9 cellular contexts compared by ENCODE assay signal in genomic region chr6:143842468-143842901, GRCh38. TPM values are rescaled to one million over a fixed set of nuclear protein-coding genes. Genes with fewer than 3 reads are reported as not detected.
DNase-seq lines count a peak whose midpoint lies in the region; ATAC-seq, FAIRE-seq and TF ChIP-seq lines count a peak whose summit lies in the region.
"Had no signal": no experiment of that assay in that cellular context is flagged by ENCODE, and none has a peak within 500 bp of the region (broad histone marks: within the 10 kb centered on the region; RNA-seq: fewer than 3 reads in every experiment).

No MANE protein-coding gene starts in this region.

- dilution Hi-C loops in keratinocyte (cut with MboI; ENCODE audit: extremely low pct_ligation_motif_present, low sequenced_read_pairs), result no loop called here

- peaks cover 37% of the 10 kb centered on the region for H3K79me2 ChIP-seq in keratinocyte (ENCODE audit: control insufficient read depth, insufficient read depth, low read length)

- TF ChIP-seq CTCF in Calu3 (IDR thresholded peaks at IDR 0.05; ENCODE audit: unreplicated experiment), result no peak
- no peak for TF ChIP-seq CTCF in astrocyte of the cerebellum (IDR thresholded peaks at IDR 0.05; ENCODE audit: low read depth, low read length, missing control alignments)
- no peak for TF ChIP-seq CTCF in keratinocyte (optimal IDR thresholded peaks at IDR 0.05 in 1 of 3, IDR thresholded peaks at IDR 0.05 in 1 of 3, conservative IDR thresholded peaks at IDR 0.05 in 1 of 3; ENCODE audit: extremely low read depth in 1 of 3, insufficient read depth in 2 of 3, low read length in 3 of 3)

- intact Hi-C loops in Calu3 (cut with micrococcal nuclease; ENCODE audit: unreplicated experiment), result loop anchor here (10.0 kb wide), 1 partner anchor 268 kb away; no protein-coding TSS in a partner anchor

- DNase-seq in Calu3 (no peak), astrocyte of the cerebellum (ENCODE audit: low read depth) (no peak), keratinocyte (ENCODE audit: low read depth, low spot score) (no peak), NCI-H1417 treated with DMSO at 0.1 percent for 48 hours (lab: John Stamatoyannopoulos, UW) (no peak), occipital lobe (lab: John Stamatoyannopoulos, UW) (no peak)
- DNase-seq in stimulated activated naive CD8-positive, alpha-beta T cell treated with anti-CD3 and anti-CD28 coated beads, Interleukin-15, Interleukin-2, amounts not matched to agents 100 U/mL and 50 U/mL, for 24 hours, result no peak
- DNase-seq in stimulated activated CD4-positive, alpha-beta T cell treated with anti-CD3 and anti-CD28 coated beads, Interleukin-4, amount 100 ng/mL, for 4 hours, result no peak

- no peaks in the 10 kb centered on the region for H3K27me3 Mint-ChIP-seq in Calu3 (ENCODE audit: unreplicated experiment)

- H3K36me3 ChIP-seq in keratinocyte (ENCODE audit: control insufficient read depth in 2 of 2, extremely low read depth in 1 of 2, insufficient read depth in 2 of 2, low read length in 2 of 2), result peaks cover under 1 to 15% of the 10 kb centered on the region in 2 experiments

- ATAC-seq in HG03439 (IDR thresholded peaks at IDR 0.05; ENCODE audit: unreplicated experiment), result peak; percentile 11
- ATAC-seq in stimulated activated naive CD8-positive, alpha-beta T cell treated with anti-CD3 and anti-CD28 coated beads, Interleukin-15, Interleukin-2, amounts not matched to agents 100 U/mL and 50 U/mL, for 24 hours, result peak; percentile 81

- no peaks in the 10 kb centered on the region for H3K9me3 ChIP-seq in keratinocyte (ENCODE audit: control insufficient read depth, low read depth, low read length)

- peak overlapping the region; percentile 97 for H3K9ac ChIP-seq in keratinocyte (ENCODE audit: control insufficient read depth, extremely low read depth, insufficient read depth, low read length)

- peak overlapping the region; percentile 99 for H2AFZ ChIP-seq in keratinocyte (ENCODE audit: control insufficient read depth, low read length)

- no peaks in the 10 kb centered on the region for H3K4me1 Mint-ChIP-seq in Calu3 (ENCODE audit: low read depth, unreplicated experiment)

- H3K4me3 Mint-ChIP-seq in Calu3 (ENCODE audit: low read depth, unreplicated experiment), result peak overlapping the region; percentile 82

- CTCF ChIA-PET in Calu3 (lab: Charles Lee), result interaction anchor here (1.8 kb wide), 1 partner anchor 267 kb away, joined by 8 read pairs; no protein-coding TSS in a partner anchor

- peak overlapping the region; percentile 96 for H3K4me2 ChIP-seq in keratinocyte (ENCODE audit: control insufficient read depth, extremely low read depth, insufficient read depth, low read depth, low read length)

- no peaks in the 10 kb centered on the region for H3K27me3 ChIP-seq in keratinocyte (ENCODE audit: control insufficient read depth, extremely low read depth, insufficient read depth, low read length)

- in situ Hi-C loops in astrocyte of the cerebellum (cut with HindIII; ENCODE audit: low sequenced_read_pairs), result no loop called here

- no peaks in the 10 kb centered on the region for H3K9me1 ChIP-seq in keratinocyte (ENCODE audit: control insufficient read depth, extremely low read depth, insufficient read depth, low read length)

- peak overlapping the region; percentile 96 for H3K27ac ChIP-seq in keratinocyte (ENCODE audit: control insufficient read depth, insufficient read depth, low read length)

- H3K9me3 Mint-ChIP-seq in Calu3 (ENCODE audit: low read depth, unreplicated experiment), result no peaks in the 10 kb centered on the region

- FAIRE-seq in keratinocyte (lab: Jason Lieb, UNC), result no peak

- BruUV-seq in Calu3 (replicated peaks; lab: Mats Ljungman, UMichigan), result TSS peak; percentile 98

- H3K4me3 ChIP-seq in astrocyte of the cerebellum (ENCODE audit: low read depth, low read length) (peak overlapping the region; percentile 85), keratinocyte (ENCODE audit: control insufficient read depth in 2 of 3, extremely low read depth in 1 of 3, insufficient read depth in 2 of 3, low read depth in 1 of 3, low read length in 3 of 3) (peak overlapping the region; percentile 70 to 98 (median 90))

- H4K20me1 ChIP-seq in keratinocyte (ENCODE audit: control insufficient read depth, extremely low read depth, insufficient read depth, low read length), result no peaks in the 10 kb centered on the region

- peaks cover 20% of the 10 kb centered on the region for H3K36me3 Mint-ChIP-seq in Calu3 (ENCODE audit: insufficient read depth, unreplicated experiment)

- H3K4me1 ChIP-seq in keratinocyte (ENCODE audit: control insufficient read depth, extremely low read depth, insufficient read depth, low read length), result peaks cover 7% of the 10 kb centered on the region

- H3K27ac Mint-ChIP-seq in Calu3 (ENCODE audit: unreplicated experiment), result peak overlapping the region; percentile 66

RNA-seq across cellular contexts. Expression of gene LTV1, which starts 0.7 kb away (rescaled TPM):
- total RNA-seq in Calu3 (2022), result 21.7 and 21.8 TPM in 2 replicates
- 14.9 to 35.2 TPM (median 25.5 TPM) in 3 replicates for polyA plus RNA-seq in keratinocyte
- polyA plus RNA-seq in keratinocyte (2011; ENCODE audit: low read depth), result 66.7 TPM
- 19.6 and 27.7 TPM in 2 replicates for polyA plus RNA-seq in keratinocyte (2011; cell fraction: cytosol; rRNA removed)
- 22.7 and 39.1 TPM in 2 replicates for polyA plus RNA-seq in keratinocyte (2011; cell fraction: nucleus; rRNA removed)
- polyA plus RNA-seq in keratinocyte (2012; ENCODE audit: low replicate concordance), result 25.2 and 33.7 TPM in 2 replicates
- polyA minus RNA-seq in keratinocyte, result 1.2 to 11.5 TPM (median 2.4 TPM) in 3 replicates
- 10.6 TPM for polyA minus RNA-seq in keratinocyte (2011; cell fraction: cytosol; rRNA and poly(A)+ RNA removed)
- 6.5 and 11.2 TPM in 2 replicates for polyA minus RNA-seq in keratinocyte (2011; cell fraction: nucleus; rRNA and poly(A)+ RNA removed)
- total RNA-seq in occipital lobe, result 12.2 TPM

RNA-seq across cellular contexts. Expression of gene ZC2HC1B, which starts 21.8 kb away (rescaled TPM):
- total RNA-seq in Calu3 (2022), result not detected in 2 replicates
- polyA plus RNA-seq in keratinocyte, result not detected in 3 replicates
- not detected for polyA plus RNA-seq in keratinocyte (2011; ENCODE audit: low read depth)
- not detected in 2 replicates for polyA plus RNA-seq in keratinocyte (2011; cell fraction: cytosol; rRNA removed)
- 0.14 TPM in 1 of 2 replicates, not detected in the other for polyA plus RNA-seq in keratinocyte (2011; cell fraction: nucleus; rRNA removed)
- 0.11 TPM in 1 of 2 replicates, not detected in the other for polyA plus RNA-seq in keratinocyte (2012; ENCODE audit: low replicate concordance)
- polyA minus RNA-seq in keratinocyte, result not detected in 3 replicates
- polyA minus RNA-seq in keratinocyte (2011; cell fraction: cytosol; rRNA and poly(A)+ RNA removed), result not detected
- polyA minus RNA-seq in keratinocyte (2011; cell fraction: nucleus; rRNA and poly(A)+ RNA removed), result not detected in 2 replicates
- total RNA-seq in occipital lobe, result 0.31 TPM
- total RNA-seq: SK-MEL-5 had no signal
